ENCODE assay signal across 1 cellular context in genomic region chr1:26321315-26322041, GRCh38.
TF ChIP-seq lines count a peak whose summit lies in the region.

No MANE protein-coding gene starts in this region.

TF ChIP-seq in K562, 482 proteins besides CTCF, POLR2A, EP300 and RAD21 (continued from another document and continues in another):
- TF ChIP-seq GTF3C2 (IDR thresholded peaks at IDR 0.05; ENCODE audit: borderline replicate concordance, extremely low read depth, insufficient read length) (no peak), ELK1 (CRISPR knock-in tag; IDR thresholded peaks at IDR 0.05) (no peak), ARID2 (IDR thresholded peaks at IDR 0.05) (peak; percentile 97), SMARCA5 (IDR thresholded peaks at IDR 0.05) (no peak), ZMIZ1 (IDR thresholded peaks at IDR 0.05; ENCODE audit: low read depth in 2 of 2, low read length in 2 of 2) (no peak), ZNF197 (CRISPR knock-in tag; IDR thresholded peaks at IDR 0.05; ENCODE audit: low read depth) (no peak), ZFP1 (CRISPR knock-in tag; IDR thresholded peaks at IDR 0.05) (no peak), KLF6 (CRISPR knock-in tag; IDR thresholded peaks at IDR 0.05; ENCODE audit: borderline replicate concordance) (no peak), U2AF2 (optimal IDR thresholded peaks at IDR 0.05; ENCODE audit: low read depth, low read length) (no peak), KLF13 (tag; IDR thresholded peaks at IDR 0.05; ENCODE audit: borderline replicate concordance, low read depth) (no peak), MXI1 (IDR thresholded peaks at IDR 0.05; ENCODE audit: low read depth, low read length) (no peak), THRA (IDR thresholded peaks at IDR 0.05) (no peak), ZNF79 (CRISPR knock-in tag; IDR thresholded peaks at IDR 0.05; ENCODE audit: low read depth) (no peak), ETV5 (CRISPR knock-in tag; IDR thresholded peaks at IDR 0.05; ENCODE audit: low read depth) (peak; percentile 63; the same call in 1 of the 2 replicates), ZNF77 (CRISPR knock-in tag; IDR thresholded peaks at IDR 0.05) (no peak), ZBTB7A (IDR thresholded peaks at IDR 0.05; ENCODE audit: borderline replicate concordance, control insufficient read depth, low read depth, low read length) (no peak), MLX (CRISPR knock-in tag; conservative IDR thresholded peaks at IDR 0.05) (no peak), FOXA1 (IDR thresholded peaks at IDR 0.05; ENCODE audit: borderline replicate concordance) (no peak), DMBX1 (CRISPR knock-in tag; IDR thresholded peaks at IDR 0.05; ENCODE audit: borderline replicate concordance) (0 out of 2 replicates have a peak, but pooled peaks have one; percentile 23), ZNF23 (CRISPR knock-in tag; IDR thresholded peaks at IDR 0.05) (no peak), MAFF (IDR thresholded peaks at IDR 0.05; ENCODE audit: low read length) (no peak), PCBP2 (IDR thresholded peaks at IDR 0.05; ENCODE audit: low read depth, low read length, poor library complexity, severe bottlenecking) (no peak), ZBTB33 (CRISPR knock-in tag; IDR thresholded peaks at IDR 0.05) (no peak), ZNF655 (CRISPR knock-in tag; IDR thresholded peaks at IDR 0.05) (no peak), NR4A1 (CRISPR knock-in tag; IDR thresholded peaks at IDR 0.05) (no peak), NR4A1 (tag; IDR thresholded peaks at IDR 0.05) (no peak), RBFOX2 (IDR thresholded peaks at IDR 0.05; ENCODE audit: low read depth, low read length) (no peak), SETDB1 (IDR thresholded peaks at IDR 0.05; ENCODE audit: low read length) (no peak), ZFP30 (CRISPR knock-in tag; IDR thresholded peaks at IDR 0.05; ENCODE audit: borderline replicate concordance) (no peak), EP400 (IDR thresholded peaks at IDR 0.05) (no peak), USF2 (CRISPR knock-in tag; IDR thresholded peaks at IDR 0.05) (no peak), ZNF324 (CRISPR knock-in tag; IDR thresholded peaks at IDR 0.05) (no peak), TCF15 (CRISPR knock-in tag; IDR thresholded peaks at IDR 0.05) (no peak), LARP7 (IDR thresholded peaks at IDR 0.05) (no peak), ZNF212 (CRISPR knock-in tag; IDR thresholded peaks at IDR 0.05) (no peak), THRAP3 (IDR thresholded peaks at IDR 0.05; ENCODE audit: borderline replicate concordance) (no peak), KAT8 (IDR thresholded peaks at IDR 0.05; ENCODE audit: low read depth) (no peak), E2F1 (CRISPR knock-in tag; IDR thresholded peaks at IDR 0.05) (no peak), ZNF232 (CRISPR knock-in tag; IDR thresholded peaks at IDR 0.05) (no peak), GABPB2 (CRISPR knock-in tag; conservative IDR thresholded peaks at IDR 0.05) (no peak), ZNF347 (CRISPR knock-in tag; IDR thresholded peaks at IDR 0.05; ENCODE audit: low read depth) (no peak), TSC22D4 (tag; IDR thresholded peaks at IDR 0.05) (no peak), ZZZ3 (IDR thresholded peaks at IDR 0.05) (no peak), ZC3H8 (IDR thresholded peaks at IDR 0.05) (no peak), SMAD4 (CRISPR knock-in tag; conservative IDR thresholded peaks at IDR 0.05) (peak; percentile 48; the same call in 1 of the 2 replicates), ZNF133 (CRISPR knock-in tag; IDR thresholded peaks at IDR 0.05) (no peak)
- TF ChIP-seq, protein P1, sequence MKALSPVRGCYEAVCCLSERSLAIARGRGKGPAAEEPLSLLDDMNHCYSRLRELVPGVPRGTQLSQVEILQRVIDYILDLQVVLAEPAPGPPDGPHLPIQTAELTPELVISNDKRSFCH (CRISPR knock-in tag; IDR thresholded peaks at IDR 0.05): no peak
- TF ChIP-seq, protein P1 (tag; IDR thresholded peaks at IDR 0.05): no peak
- TF ChIP-seq, protein P2, sequence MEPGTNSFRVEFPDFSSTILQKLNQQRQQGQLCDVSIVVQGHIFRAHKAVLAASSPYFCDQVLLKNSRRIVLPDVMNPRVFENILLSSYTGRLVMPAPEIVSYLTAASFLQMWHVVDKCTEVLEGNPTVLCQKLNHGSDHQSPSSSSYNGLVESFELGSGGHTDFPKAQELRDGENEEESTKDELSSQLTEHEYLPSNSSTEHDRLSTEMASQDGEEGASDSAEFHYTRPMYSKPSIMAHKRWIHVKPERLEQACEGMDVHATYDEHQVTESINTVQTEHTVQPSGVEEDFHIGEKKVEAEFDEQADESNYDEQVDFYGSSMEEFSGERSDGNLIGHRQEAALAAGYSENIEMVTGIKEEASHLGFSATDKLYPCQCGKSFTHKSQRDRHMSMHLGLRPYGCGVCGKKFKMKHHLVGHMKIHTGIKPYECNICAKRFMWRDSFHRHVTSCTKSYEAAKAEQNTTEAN (CRISPR knock-in tag; IDR thresholded peaks at IDR 0.05): no peak
